Comparison of ENCODE assay signal across 10 cellular contexts in the genomic region with DNA sequence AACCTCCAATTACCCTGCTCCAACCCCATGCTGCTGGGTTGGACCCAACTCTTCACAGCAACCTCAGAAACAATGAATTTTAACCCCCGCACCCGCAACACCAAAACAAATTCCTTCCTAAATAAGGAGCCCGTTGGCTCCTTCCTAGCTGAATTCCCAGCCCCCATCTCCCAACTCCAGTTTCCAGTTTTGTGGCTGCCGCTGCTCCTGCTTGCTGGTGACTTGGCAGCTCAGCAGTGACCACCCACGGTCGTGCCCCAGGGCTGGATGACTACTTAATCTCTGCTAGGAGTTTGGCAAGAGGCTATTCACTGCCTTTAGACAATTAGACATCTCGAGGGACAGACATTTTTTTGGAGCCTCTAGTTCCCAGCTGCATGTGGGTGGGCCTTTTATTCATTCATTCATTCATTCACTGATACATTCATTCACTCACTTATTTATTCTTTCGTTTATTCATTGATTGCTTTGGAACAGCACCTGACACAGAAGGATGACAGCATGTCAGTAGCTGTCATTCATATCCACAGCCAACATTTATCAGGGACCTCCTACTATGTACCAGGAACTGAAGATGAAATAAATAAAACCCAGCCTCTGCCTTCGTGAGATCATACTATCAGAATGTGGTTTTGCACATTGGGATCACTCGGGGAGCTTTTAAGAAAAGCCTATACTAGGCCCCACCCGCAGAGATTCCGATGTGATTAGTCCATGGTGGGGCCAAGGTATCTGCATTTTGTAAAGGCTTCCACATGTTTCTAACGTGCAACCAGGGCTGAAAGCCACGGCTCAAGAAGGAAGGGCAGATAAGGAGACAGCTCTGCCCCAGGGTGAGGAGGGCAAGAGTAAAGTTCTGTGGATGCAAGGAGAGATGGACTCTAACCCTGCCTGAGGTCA.
DNase-seq lines count a peak whose midpoint lies in the region; ATAC-seq and TF ChIP-seq lines count a peak whose summit lies in the region.
"Had no signal": no experiment of that assay in that cellular context is flagged by ENCODE, and none has a peak within 500 bp of the region (broad histone marks: within the 10 kb centered on the region; RNA-seq: fewer than 3 reads in every experiment).

No MANE protein-coding gene starts in this region.

- no peak overlapping the region for H3K4me2 ChIP-seq in mesenchymal stem cell (ENCODE audit: low read length, poor library complexity, severe bottlenecking)

- no peak overlapping the region for H3K4me3 Mint-ChIP-seq in T-helper 17 cell

- peak overlapping the region; percentile 33 for H2BK15ac ChIP-seq in mesenchymal stem cell (ENCODE audit: low read depth, poor library complexity, severe bottlenecking)

- H3K27ac ChIP-seq in ACC112 (ENCODE audit: low read depth, low read length) (peak overlapping the region; percentile 43), HUES48 (ENCODE audit: low read depth, low read length) (peak overlapping the region; percentile 73), mesenchymal stem cell (ENCODE audit: low read length, poor library complexity, severe bottlenecking) (peak overlapping the region; percentile 12)
- H3K27ac ChIP-seq: C4-2B had no signal

- peaks cover 17% of the 10 kb centered on the region for H3K4me1 ChIP-seq in ACC112 (ENCODE audit: control insufficient read depth, insufficient read depth, low read length, unreplicated experiment)
- H3K4me1 ChIP-seq in HUES48 (ENCODE audit: control insufficient read depth, insufficient read depth, low read length): peaks cover 22% of the 10 kb centered on the region
- peaks cover 14% of the 10 kb centered on the region for H3K4me1 ChIP-seq in mesenchymal stem cell (ENCODE audit: control insufficient read depth, insufficient read depth, low read depth, low read length)

- ATAC-seq in GM21526 (IDR thresholded peaks at IDR 0.05; ENCODE audit: low FRiP score, unreplicated experiment) (no peak), T-helper 17 cell (no peak)

- WGBS in mesenchymal stem cell: 40% methylated on average over 14 of the region's 14 CpGs

- no peaks in the 10 kb centered on the region for H3K79me2 ChIP-seq in ACC112 (ENCODE audit: control insufficient read depth, insufficient read depth, low read length, unreplicated experiment)

- 0 out of 2 replicates have a peak overlapping the region, but pooled peaks have one; percentile 6 for H3K9ac ChIP-seq in HUES48 (ENCODE audit: low read depth, low read length)
- H3K9ac ChIP-seq in mesenchymal stem cell (ENCODE audit: low read length): peak overlapping the region; percentile 58

- no peak overlapping the region for H3K27ac Mint-ChIP-seq in T-helper 17 cell

- H4K91ac ChIP-seq in mesenchymal stem cell (ENCODE audit: low read length): no peak overlapping the region

- no peaks in the 10 kb centered on the region for H3K79me1 ChIP-seq in mesenchymal stem cell (replicated peaks; ENCODE audit: low read length, poor library complexity, severe bottlenecking)

- H3K4me1 Mint-ChIP-seq in T-helper 17 cell: peaks cover 5% of the 10 kb centered on the region

- no peak overlapping the region for H3K23ac ChIP-seq in mesenchymal stem cell (ENCODE audit: low read length in 2 of 2)

- no peaks in the 10 kb centered on the region for H3K27me3 Mint-ChIP-seq in T-helper 17 cell

- H3K14ac ChIP-seq in mesenchymal stem cell (ENCODE audit: low read length in 2 of 2): no peak overlapping the region

- no peak overlapping the region for H3K18ac ChIP-seq in mesenchymal stem cell (ENCODE audit: low read depth in 1 of 2, low read length in 2 of 2)

- H3K9me3 ChIP-seq in HUES48 (ENCODE audit: control insufficient read depth, insufficient read depth, low read length) (no peaks in the 10 kb centered on the region), mesenchymal stem cell (ENCODE audit: control insufficient read depth, low read length) (no peaks in the 10 kb centered on the region), T-helper 17 cell (ENCODE audit: control insufficient read depth, low read length, poor library complexity, severe bottlenecking) (no peaks in the 10 kb centered on the region)

- H2BK120ac ChIP-seq in mesenchymal stem cell (ENCODE audit: low read depth, low read length): no peak overlapping the region

- peak; percentile 26 for DNase-seq in choroid plexus epithelial cell (ENCODE audit: low read depth)
- peak; percentile 67 for DNase-seq in mesenchymal stem cell
- no peak for DNase-seq in AML-193 (lab: John Stamatoyannopoulos, UW)
- DNase-seq in T-helper 17 cell: no peak
- no peak for DNase-seq in middle frontal gyrus (ENCODE audit: extremely low spot score, low spot score)
- DNase-seq: stimulated activated naive CD4-positive, alpha-beta T cell had no signal

- no peak overlapping the region for H2BK5ac ChIP-seq in mesenchymal stem cell (ENCODE audit: low read depth, low read length, poor library complexity, severe bottlenecking)

- H3K36me3 ChIP-seq in ACC112 (ENCODE audit: insufficient read depth, low read length) (no peaks in the 10 kb centered on the region), HUES48 (ENCODE audit: control insufficient read depth, insufficient read depth, low read length) (no peaks in the 10 kb centered on the region), mesenchymal stem cell (ENCODE audit: control insufficient read depth in 1 of 2, insufficient read depth in 2 of 2, low read depth in 1 of 2, low read length in 2 of 2) (no peaks in the 10 kb centered on the region)

- H3K36me3 Mint-ChIP-seq in T-helper 17 cell (ENCODE audit: low read depth): no peaks in the 10 kb centered on the region

- no peak overlapping the region for H3K4ac ChIP-seq in mesenchymal stem cell (ENCODE audit: low read depth in 1 of 2, low read length in 2 of 2)

- H3K4me3 ChIP-seq in ACC112 (ENCODE audit: low read depth, low read length) (no peak overlapping the region), HUES48 (ENCODE audit: low read depth, low read length) (no peak overlapping the region), choroid plexus epithelial cell (ENCODE audit: low read depth, low read length) (no peak overlapping the region), mesenchymal stem cell (ENCODE audit: insufficient read depth in 1 of 2, low read depth in 1 of 2, low read length in 2 of 2) (peak overlapping the region in 1 of 2 experiments; percentile 25)

- no peak overlapping the region for H2AK5ac ChIP-seq in mesenchymal stem cell (ENCODE audit: low read length, severe bottlenecking)

- no peak overlapping the region for H2AFZ ChIP-seq in ACC112 (ENCODE audit: low read length, unreplicated experiment)
- H2AFZ ChIP-seq in mesenchymal stem cell (ENCODE audit: low read depth, low read length): no peak overlapping the region

- no peak overlapping the region for H4K8ac ChIP-seq in mesenchymal stem cell (ENCODE audit: low read length)

- TF ChIP-seq CTCF in choroid plexus epithelial cell (conservative IDR thresholded peaks at IDR 0.05; ENCODE audit: low read depth, low read length): no peak

- no peak overlapping the region for H2BK12ac ChIP-seq in mesenchymal stem cell (ENCODE audit: low read length in 2 of 2)

- no peaks in the 10 kb centered on the region for H3K27me3 ChIP-seq in ACC112 (ENCODE audit: insufficient read depth, low read length)
- peaks cover 4% of the 10 kb centered on the region; the same call in 1 of the 2 replicates for H3K27me3 ChIP-seq in HUES48 (ENCODE audit: control insufficient read depth, insufficient read depth, low read length)
- H3K27me3 ChIP-seq in mesenchymal stem cell (ENCODE audit: control insufficient read depth in 1 of 2, insufficient read depth in 1 of 2, low read length in 2 of 2): peaks cover under 1 to 57% of the 10 kb centered on the region in 2 experiments

Comparison
In these comparisons a context has a peak if more than half of its experiments do, and no peak if none do; other contexts are left out.
1. H3K27ac ChIP-seq: peak in every context shown above with its lines; median percentile 73 in HUES48; 43 in ACC112; 12 in mesenchymal stem cell.
2. DNase-seq: peak in choroid plexus epithelial cell (single experiment) and mesenchymal stem cell (single experiment); none in AML-193 (0 of 2), T-helper 17 cell (0 of 3) and middle frontal gyrus (single experiment).